ENCODE assay signal across 18 cellular contexts in the genomic region with DNA sequence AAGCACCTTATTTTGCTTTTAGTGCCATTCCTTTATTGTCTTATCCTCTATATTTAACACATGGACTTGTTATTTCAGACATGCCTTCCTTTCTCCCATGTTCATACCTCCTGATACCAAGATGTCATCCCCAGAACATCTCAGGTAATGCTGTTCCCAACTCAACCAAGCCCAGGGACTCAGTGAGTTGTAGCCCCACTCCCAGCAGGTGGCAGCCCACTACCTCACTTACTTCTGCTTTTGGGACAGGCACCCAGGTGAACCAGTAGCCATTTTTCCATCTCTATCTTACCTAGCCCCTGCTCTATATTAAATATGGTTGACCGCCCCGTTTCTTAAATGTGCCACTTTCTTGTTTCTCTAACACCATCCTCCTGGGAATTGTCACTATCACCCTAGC.
"Had no signal": no experiment of that assay in that cellular context is flagged by ENCODE, and none has a peak within 500 bp of the region (broad histone marks: within the 10 kb centered on the region; RNA-seq: fewer than 3 reads in every experiment).

No MANE protein-coding gene starts in this region.

- H3K27ac Mint-ChIP-seq: activated CD4-positive, alpha-beta T cell treated with anti-CD3 and anti-CD28 coated beads, Interleukin-2, amount 10 ng/mL, durations not matched to agents 7 days and 5 days; activated naive CD4-positive, alpha-beta T cell treated with anti-CD3 and anti-CD28 coated beads, Interleukin-2, amount 50 U/mL, for 24 hours; activated T-helper 2 cell treated with anti-CD3 and anti-CD28 coated beads, Interferon-gamma antibody, Interleukin-2, Interleukin-4, amounts not matched to agents 10 μg/mL and 5 μg/mL and 100 μg/mL, durations not matched to agents 14 hours and 24 hours and 36 hours; mesothelial cell of epicardium; neural progenitor cell had no signal

- H3K36me3 Mint-ChIP-seq: activated naive CD4-positive, alpha-beta T cell treated with anti-CD3 and anti-CD28 coated beads, Interleukin-2, amount 50 U/mL, for 24 hours had no signal

- H2AFZ ChIP-seq: neural progenitor cell had no signal

- H3K9me3 ChIP-seq: body of pancreas, gastrocnemius medialis, ovary, testis had no signal

- H3K27me3 ChIP-seq: body of pancreas, gastrocnemius medialis, heart right ventricle, neural progenitor cell, ovary, testis had no signal

- H3K4me3 ChIP-seq: body of pancreas, gastrocnemius medialis, heart right ventricle, neural progenitor cell, ovary, testis had no signal

- H3K4me2 ChIP-seq: neural progenitor cell had no signal

- H3K9ac ChIP-seq: neural progenitor cell had no signal

- H3K4me1 Mint-ChIP-seq: activated CD4-positive, alpha-beta T cell treated with anti-CD3 and anti-CD28 coated beads, Interleukin-2, amount 10 ng/mL, durations not matched to agents 7 days and 5 days; activated naive CD4-positive, alpha-beta T cell treated with anti-CD3 and anti-CD28 coated beads, Interleukin-2, amount 50 U/mL, for 24 hours; neural progenitor cell; stimulated activated naive CD8-positive, alpha-beta T cell treated with anti-CD3 and anti-CD28 coated beads, Interleukin-15, amount 100 ng/mL, for 72 hours had no signal

- H3K4me3 Mint-ChIP-seq: activated CD4-positive, alpha-beta T cell treated with anti-CD3 and anti-CD28 coated beads, Interleukin-2, amount 10 ng/mL, durations not matched to agents 7 days and 5 days; activated naive CD4-positive, alpha-beta T cell treated with anti-CD3 and anti-CD28 coated beads, Interleukin-2, amount 50 U/mL, for 24 hours; mesothelial cell of epicardium; neural progenitor cell; stimulated activated naive CD8-positive, alpha-beta T cell treated with anti-CD3 and anti-CD28 coated beads, Interleukin-15, amount 100 ng/mL, for 72 hours had no signal

- H3K4me1 ChIP-seq: body of pancreas, gastrocnemius medialis, heart right ventricle, neural progenitor cell, testis had no signal

- H3K27ac ChIP-seq: body of pancreas, gastrocnemius medialis, heart right ventricle, neural progenitor cell, ovary, testis had no signal

- FAIRE-seq: kidney had no signal

- DNase-seq: activated CD4-positive, alpha-beta T cell treated with anti-CD3 and anti-CD28 coated beads, Interleukin-2, amount 10 ng/mL, durations not matched to agents 7 days and 5 days; amniotic stem cell; body of pancreas; central memory CD4-positive, alpha-beta T cell; cortex of kidney; effector CD8-positive, alpha-beta T cell; gastrocnemius medialis; heart right ventricle; kidney; ovary; stimulated activated CD4-positive, alpha-beta T cell treated with anti-CD3 and anti-CD28 coated beads, Interleukin-4, amount 100 ng/mL, for 4 hours; stimulated activated naive CD8-positive, alpha-beta T cell treated with anti-CD3 and anti-CD28 coated beads, Interleukin-15, amount 100 ng/mL, for 72 hours; T1000; testis had no signal

- ATAC-seq: body of pancreas; gastrocnemius medialis; heart right ventricle; stimulated activated naive CD8-positive, alpha-beta T cell treated with anti-CD3 and anti-CD28 coated beads, Interleukin-15, amount 100 ng/mL, for 72 hours had no signal

- H3K9me3 Mint-ChIP-seq: activated CD4-positive, alpha-beta T cell treated with anti-CD3 and anti-CD28 coated beads, Interleukin-2, amount 10 ng/mL, durations not matched to agents 7 days and 5 days; activated naive CD4-positive, alpha-beta T cell treated with anti-CD3 and anti-CD28 coated beads, Interleukin-2, amount 50 U/mL, for 24 hours; activated T-helper 2 cell treated with anti-CD3 and anti-CD28 coated beads, Interferon-gamma antibody, Interleukin-2, Interleukin-4, amounts not matched to agents 10 μg/mL and 5 μg/mL and 100 μg/mL, durations not matched to agents 14 hours and 24 hours and 36 hours; stimulated activated naive CD8-positive, alpha-beta T cell treated with anti-CD3 and anti-CD28 coated beads, Interleukin-15, amount 100 ng/mL, for 72 hours had no signal

- H3K36me3 ChIP-seq: gastrocnemius medialis, heart right ventricle, neural progenitor cell, ovary had no signal
